ENCODE assay signal across 24 cellular contexts in genomic region chr21:45834821-45835293, GRCh38.
"Had no signal": no experiment of that assay in that cellular context is flagged by ENCODE, and none has a peak within 500 bp of the region (broad histone marks: within the 10 kb centered on the region; RNA-seq: fewer than 3 reads in every experiment).

No MANE protein-coding gene starts in this region.

- DNase-seq: activated CD4-positive, alpha-beta T cell treated with anti-CD3 and anti-CD28 coated beads for 4 hours; activated CD4-positive, alpha-beta T cell treated with anti-CD3 and anti-CD28 coated beads, Interleukin-2, amount 50 U/mL, for 48 hours; activated CD4-positive, CD25-positive, alpha-beta regulatory T cell; effector CD4-positive, alpha-beta T cell; erythroblast; foreskin fibroblast; left ventricle myocardium superior; mammary epithelial cell; midbrain; sigmoid colon; stimulated activated CD4-positive, alpha-beta T cell treated with anti-CD3 and anti-CD28 coated beads, Interleukin-2, amount 100 ng/mL, for 48 hours; stimulated activated naive CD4-positive, alpha-beta T cell treated with Interleukin-2 at 50 U/mL for 16 hours; T1000 had no signal

- H3K36me3 ChIP-seq: sigmoid colon, thoracic aorta had no signal

- H3K36me3 Mint-ChIP-seq: brain had no signal

- FAIRE-seq: endometrium had no signal

- H3K4me2 ChIP-seq: hepatocyte, smooth muscle cell had no signal

- H3K4me3 Mint-ChIP-seq: activated T-helper 17 cell treated with anti-CD3 and anti-CD28 coated beads, Interleukin-2, amount 50 U/mL, for 72 hours; brain; dendritic cell treated with granulocyte-macrophage colony-stimulating factor and Interleukin-4, amounts not matched to agents 40 ng/mL and 50 ng/mL, for 4 days; nephron; T-helper 1 cell treated with Interleukin-12 subunit alpha and Interleukin-12 subunit beta and Interleukin-4 antibody, amounts not matched to agents 30 μg/mL and 1 μg/mL, for 36 hours had no signal

- H2AFZ ChIP-seq: hepatocyte, parathyroid adenoma had no signal

- H3K9ac ChIP-seq: parathyroid adenoma had no signal

- H3K79me2 ChIP-seq: hepatocyte, parathyroid adenoma had no signal

- H3K4me1 Mint-ChIP-seq: activated T-helper 17 cell treated with anti-CD3 and anti-CD28 coated beads, Interleukin-2, amount 50 U/mL, for 72 hours had no signal

- H3K27me3 Mint-ChIP-seq: activated T-helper 17 cell treated with anti-CD3 and anti-CD28 coated beads, Interleukin-2, amount 50 U/mL, for 72 hours; brain; dendritic cell treated with granulocyte-macrophage colony-stimulating factor and Interleukin-4, amounts not matched to agents 40 ng/mL and 50 ng/mL, for 4 days had no signal

- ATAC-seq: activated naive CD4-positive, alpha-beta T cell treated with anti-CD3 and anti-CD28 coated beads, Interleukin-2, amount 50 U/mL, for 72 hours; activated T-helper 17 cell treated with anti-CD3 and anti-CD28 coated beads, Interleukin-2, amount 50 U/mL, for 72 hours; left ventricle myocardium superior had no signal

- H3K4me3 ChIP-seq: hepatocyte, sigmoid colon, smooth muscle cell, thoracic aorta had no signal

- H3K27ac ChIP-seq: hepatocyte, parathyroid adenoma, thoracic aorta had no signal

- H3K27ac Mint-ChIP-seq: activated naive CD4-positive, alpha-beta T cell treated with anti-CD3 and anti-CD28 coated beads, Interleukin-2, amount 50 U/mL, for 72 hours; activated T-helper 17 cell treated with anti-CD3 and anti-CD28 coated beads, Interleukin-2, amount 50 U/mL, for 72 hours; dendritic cell treated with granulocyte-macrophage colony-stimulating factor and Interleukin-4, amounts not matched to agents 40 ng/mL and 50 ng/mL, for 4 days; nephron; T-helper 1 cell treated with Interleukin-12 subunit alpha and Interleukin-12 subunit beta and Interleukin-4 antibody, amounts not matched to agents 30 μg/mL and 1 μg/mL, for 36 hours had no signal

- H3K9me3 Mint-ChIP-seq: activated naive CD4-positive, alpha-beta T cell treated with anti-CD3 and anti-CD28 coated beads, Interleukin-2, amount 50 U/mL, for 72 hours; activated T-helper 17 cell treated with anti-CD3 and anti-CD28 coated beads, Interleukin-2, amount 50 U/mL, for 72 hours had no signal

- H3K9me3 ChIP-seq: sigmoid colon, thoracic aorta had no signal

- H3K4me1 ChIP-seq: parathyroid adenoma had no signal

- H3K27me3 ChIP-seq: hepatocyte, sigmoid colon had no signal
